Comparison of ENCODE assay signal across 11 cellular contexts in genomic region chr21:34697826-34698225, GRCh38. TPM values are rescaled to one million over a fixed set of nuclear protein-coding genes. Genes with fewer than 3 reads are reported as not detected.
"Had no signal": no experiment of that assay in that cellular context is flagged by ENCODE, and none has a peak within 500 bp of the region (broad histone marks: within the 10 kb centered on the region; RNA-seq: fewer than 3 reads in every experiment).

No MANE protein-coding gene starts in this region.

- H2AFZ ChIP-seq: GM23248 had no signal

- H3K4me3 Mint-ChIP-seq: H9, HFFc6 had no signal

- H3K27ac Mint-ChIP-seq: H9, HFFc6 had no signal

- FAIRE-seq: H54, HepG2, K562 had no signal

- ATAC-seq: HepG2, K562 had no signal

- H3K9ac ChIP-seq: GM23248 had no signal

- H3K27ac ChIP-seq: GM23248, HL-60 had no signal

- H3K4me3 ChIP-seq: GM23248, K562 had no signal

- DNase-seq: GM23248, GOT3, H9, HCEC 1CT, HFFc6, KG1 had no signal

RNA-seq across cellular contexts. Expression of gene CLIC6, which starts 29.0 kb away (rescaled TPM):
- total RNA-seq: GM23248, HepG2, HFFc6, HT1080, K562 had no signal
- polyA plus RNA-seq: HepG2, K562 had no signal
